In the genomic region with DNA sequence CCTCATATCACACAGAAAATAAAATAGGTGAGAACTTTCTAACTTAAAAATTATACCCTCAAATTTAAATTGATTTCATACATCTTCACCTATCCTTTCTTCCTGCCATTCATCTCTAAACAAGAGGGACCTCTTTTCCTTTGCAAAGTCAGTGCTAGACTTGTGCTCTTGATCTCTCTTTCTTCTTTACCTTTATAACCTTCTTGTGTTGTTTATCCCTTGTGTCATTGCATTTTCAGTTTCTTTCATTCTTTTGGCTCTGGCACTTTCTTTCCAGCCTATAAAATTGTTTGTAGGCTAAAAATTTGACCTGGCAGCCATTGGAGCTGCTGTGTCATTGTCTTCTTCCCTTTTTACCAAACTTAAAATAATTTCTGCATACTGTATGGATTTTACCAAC, we compare ENCODE assay signal across 28 cellular contexts.
"Had no signal": no experiment of that assay in that cellular context is flagged by ENCODE, and none has a peak within 500 bp of the region (broad histone marks: within the 10 kb centered on the region; RNA-seq: fewer than 3 reads in every experiment).

No MANE protein-coding gene starts in this region.

- H3K4me3 ChIP-seq: colonic mucosa, coronary artery, dorsolateral prefrontal cortex, esophagus muscularis mucosa, esophagus squamous epithelium, gastrocnemius medialis, gastroesophageal sphincter, heart left ventricle, heart right ventricle had no signal

- DNase-seq: colonic mucosa; cortex of kidney; dermis blood vessel endothelial cell; dorsolateral prefrontal cortex; effector CD4-positive, alpha-beta T cell; effector CD8-positive, alpha-beta T cell; effector memory CD4-positive, alpha-beta T cell; effector memory CD8-positive, alpha-beta T cell; endodermal cell; erythroblast; esophagus squamous epithelium; foreskin fibroblast; foreskin keratinocyte; foreskin melanocyte; gastrocnemius medialis; glutamatergic neuron; head of caudate nucleus; heart left ventricle; heart right ventricle had no signal

- H3K27me3 ChIP-seq: colonic mucosa, dorsolateral prefrontal cortex, esophagus muscularis mucosa, esophagus squamous epithelium, foreskin keratinocyte, gastrocnemius medialis, gastroesophageal sphincter, heart left ventricle, heart right ventricle had no signal

- H3K9me3 ChIP-seq: colonic mucosa, esophagus muscularis mucosa, gastrocnemius medialis had no signal

- ATAC-seq: effector memory CD8-positive, alpha-beta T cell; esophagus mucosa; foreskin keratinocyte; gastrocnemius medialis; gastroesophageal sphincter; heart left ventricle; heart right ventricle had no signal

- H3K4me1 ChIP-seq: colonic mucosa, esophagus muscularis mucosa, esophagus squamous epithelium, foreskin keratinocyte, gastrocnemius medialis, gastroesophageal sphincter, heart left ventricle, heart right ventricle had no signal

- FAIRE-seq: colon, endometrium, endothelial cell of umbilical vein, frontal cortex had no signal

- H3K27ac ChIP-seq: colonic mucosa, coronary artery, dorsolateral prefrontal cortex, epithelial cell of prostate, esophagus muscularis mucosa, esophagus squamous epithelium, foreskin keratinocyte, gastrocnemius medialis, gastroesophageal sphincter, heart left ventricle, heart right ventricle had no signal

- H3K36me3 ChIP-seq: colonic mucosa, esophagus muscularis mucosa, esophagus squamous epithelium, gastrocnemius medialis, gastroesophageal sphincter, heart left ventricle, heart right ventricle had no signal
